33 cellular contexts compared by ENCODE assay signal in the genomic region with DNA sequence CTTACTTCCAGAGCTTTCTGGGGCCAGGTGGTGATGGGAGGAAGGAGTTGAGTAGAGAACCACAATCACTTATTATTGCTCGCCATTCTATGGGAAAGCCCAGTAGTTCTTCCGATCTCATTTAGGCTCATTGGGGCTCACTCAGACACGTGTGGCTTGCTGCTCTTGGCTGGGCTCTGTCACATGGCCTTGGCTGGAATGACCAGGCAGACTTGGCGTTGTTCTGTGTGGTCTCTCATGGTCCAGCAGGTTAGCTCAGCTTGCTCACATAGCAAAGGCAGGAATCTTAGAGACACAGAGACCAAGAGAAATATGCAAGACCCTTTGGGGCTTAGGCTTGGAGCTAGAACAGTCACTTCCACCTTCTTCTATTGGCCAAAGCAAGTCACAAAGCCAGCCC.
"Had no signal": no experiment of that assay in that cellular context is flagged by ENCODE, and none has a peak within 500 bp of the region (broad histone marks: within the 10 kb centered on the region; RNA-seq: fewer than 3 reads in every experiment).

No MANE protein-coding gene starts in this region.

- H3K4me1 ChIP-seq: body of pancreas, esophagus muscularis mucosa, foreskin keratinocyte had no signal

- H3K36me3 Mint-ChIP-seq: activated naive CD8-positive, alpha-beta T cell had no signal

- H3K27me3 Mint-ChIP-seq: activated CD8-positive, alpha-beta T cell treated with anti-CD3 and anti-CD28 coated beads for 36 hours; activated naive CD8-positive, alpha-beta T cell; effector memory CD8-positive, alpha-beta T cell had no signal

- H3K36me3 ChIP-seq: esophagus muscularis mucosa, gastrocnemius medialis, WERI-Rb-1 had no signal

- DNase-seq: activated B cell treated with CpG ODN at 0.5 μM for 24 hours; activated CD4-positive, alpha-beta T cell treated with anti-CD3 and anti-CD28 coated beads for 48 hours; activated CD4-positive, alpha-beta T cell treated with anti-CD3 and anti-CD28 coated beads, Interleukin-2, amount 50 U/mL, for 1 hour; activated CD4-positive, alpha-beta T cell treated with anti-CD3 and anti-CD28 coated beads, Interleukin-2, amount 50 U/mL, for 48 hours; activated CD8-positive, alpha-beta memory T cell treated with anti-CD3 and anti-CD28 coated beads for 24 hours; activated CD8-positive, alpha-beta T cell treated with anti-CD3 and anti-CD28 coated beads for 36 hours; activated effector memory CD4-positive, alpha-beta T cell treated with Interleukin-2 at 50 U/mL for 16 hours; activated gamma-delta T cell treated with Interleukin-2 at 50 U/mL for 16 hours; activated naive CD4-positive, alpha-beta T cell treated with anti-CD3 and anti-CD28 coated beads, Interleukin-2, amount 50 U/mL, for 16 hours; activated naive CD4-positive, alpha-beta T cell treated with Interleukin-2 at 50 U/mL for 16 hours; activated T-cell treated with anti-CD3 and anti-CD28 coated beads, Interleukin-2, amount 50 U/mL, for 4 hours; amniotic stem cell; aorta; body of pancreas; caudate nucleus; cortex of kidney; dermis blood vessel endothelial cell; effector CD4-positive, alpha-beta T cell; effector memory CD8-positive, alpha-beta T cell; erythroblast; foreskin keratinocyte; gastrocnemius medialis; glutamatergic neuron; T-helper 1 cell; T-helper 17 cell; T1000; WERI-Rb-1 had no signal

- H3K4me1 Mint-ChIP-seq: activated B cell treated with CpG ODN at 0.5 μM for 24 hours had no signal

- H3K9me3 Mint-ChIP-seq: activated B cell treated with CpG ODN at 0.5 μM for 24 hours; activated CD8-positive, alpha-beta T cell treated with anti-CD3 and anti-CD28 coated beads for 36 hours; activated T-cell treated with anti-CD3 and anti-CD28 coated beads, Interleukin-2, amount 50 U/mL, for 4 hours; activated T-helper 17 cell treated with anti-CD3 and anti-CD28 coated beads, Interleukin-2, amount 50 U/mL, for 72 hours; T-helper 2 cell treated with Interferon-gamma antibody and Interleukin-4, amounts not matched to agents 5 μg/mL and 100 μg/mL, for 36 hours had no signal

- H3K27ac ChIP-seq: body of pancreas, esophagus muscularis mucosa, foreskin keratinocyte, gastrocnemius medialis, WERI-Rb-1 had no signal

- H3K9me3 ChIP-seq: body of pancreas, esophagus muscularis mucosa, gastrocnemius medialis had no signal

- H3K27ac Mint-ChIP-seq: activated B cell treated with CpG ODN at 0.5 μM for 24 hours; activated CD8-positive, alpha-beta T cell treated with anti-CD3 and anti-CD28 coated beads for 36 hours; activated naive CD8-positive, alpha-beta T cell; activated T-helper 17 cell treated with anti-CD3 and anti-CD28 coated beads, Interleukin-2, amount 50 U/mL, for 72 hours; T-helper 17 cell; T-helper 2 cell treated with Interferon-gamma antibody and Interleukin-4, amounts not matched to agents 5 μg/mL and 100 μg/mL, for 36 hours had no signal

- H3K4me3 Mint-ChIP-seq: activated B cell treated with CpG ODN at 0.5 μM for 24 hours; activated CD8-positive, alpha-beta T cell treated with anti-CD3 and anti-CD28 coated beads for 36 hours; activated naive CD8-positive, alpha-beta T cell; activated T-cell treated with anti-CD3 and anti-CD28 coated beads, Interleukin-2, amount 50 U/mL, for 4 hours; activated T-helper 17 cell treated with anti-CD3 and anti-CD28 coated beads, Interleukin-2, amount 50 U/mL, for 72 hours; effector memory CD8-positive, alpha-beta T cell; T-helper 17 cell; T-helper 2 cell treated with Interferon-gamma antibody and Interleukin-4, amounts not matched to agents 5 μg/mL and 100 μg/mL, for 36 hours had no signal

- FAIRE-seq: colon had no signal

- H3K27me3 ChIP-seq: body of pancreas, esophagus muscularis mucosa, foreskin keratinocyte, gastrocnemius medialis had no signal

- H3K4me3 ChIP-seq: body of pancreas, esophagus muscularis mucosa, gastrocnemius medialis had no signal

- ATAC-seq: activated CD4-positive, CD25-positive, alpha-beta regulatory T cell treated with anti-CD3 and anti-CD28 coated beads, Interleukin-2, amount 50 U/mL, for 24 hours; activated CD8-positive, alpha-beta T cell treated with anti-CD3 and anti-CD28 coated beads for 36 hours; activated T-cell treated with anti-CD3 and anti-CD28 coated beads, Interleukin-2, amount 50 U/mL, for 4 hours; activated T-helper 17 cell treated with anti-CD3 and anti-CD28 coated beads, Interleukin-2, amount 50 U/mL, for 72 hours; body of pancreas; effector memory CD8-positive, alpha-beta T cell; foreskin keratinocyte; T-helper 17 cell had no signal
